In the genomic region with DNA sequence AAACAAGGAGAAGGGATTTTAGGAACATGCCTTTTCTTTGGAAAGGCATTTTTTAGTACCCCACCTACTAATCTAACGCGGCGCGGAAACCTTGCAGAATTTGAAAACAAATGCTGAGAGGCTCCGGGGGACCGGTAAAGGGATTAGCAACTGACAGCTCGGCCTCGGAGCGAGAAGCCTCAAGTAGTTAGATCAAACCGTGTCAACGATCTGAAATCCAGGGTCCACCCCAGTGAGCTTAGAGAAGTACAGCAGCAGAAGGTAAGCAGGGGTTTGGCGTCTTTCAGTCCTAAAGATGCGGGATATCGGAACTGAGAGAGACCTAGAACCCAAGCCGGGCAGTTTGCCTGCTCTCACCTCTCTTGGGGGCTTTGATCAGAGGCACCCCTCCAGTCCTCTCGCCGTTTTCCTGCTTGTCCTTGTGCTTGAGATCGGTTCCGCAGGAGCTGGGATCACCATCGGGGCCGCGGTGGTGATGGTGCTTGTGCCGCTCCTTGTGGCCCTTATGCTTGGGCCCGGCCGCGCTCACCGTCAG, we compare ENCODE assay signal across 8 cellular contexts. TPM values are rescaled to one million over a fixed set of nuclear protein-coding genes. Genes with fewer than 3 reads are reported as not detected.
DNase-seq lines count a peak whose midpoint lies in the region; ATAC-seq and TF ChIP-seq lines count a peak whose summit lies in the region.

No MANE protein-coding gene starts in this region.

- peak overlapping the region; percentile 73 for H3K4me3 ChIP-seq in urinary bladder (ENCODE audit: low read depth, low read length)

- peaks cover 36% of the 10 kb centered on the region for H3K4me1 Mint-ChIP-seq in activated CD4-positive, alpha-beta memory T cell treated with anti-CD3 and anti-CD28 coated beads, Interleukin-2, amount 10 ng/mL, durations not matched to agents 7 days and 5 days
- peaks cover 30% of the 10 kb centered on the region for H3K4me1 Mint-ChIP-seq in nephron progenitor cell

- CTCF ChIA-PET in activated CD4-positive, alpha-beta memory T cell treated with anti-CD3 and anti-CD28 coated beads, Interleukin-2, amount 10 ng/mL, durations not matched to agents 7 days and 5 days (lab: Charles Lee), result interaction anchor here (0.6 to 2.4 kb wide), 4 partner anchors 50 to 524 kb away, joined by 3 to 24 read pairs (median 4); a partner anchor contains a TSS

- under 1% methylated on average over 27 of the region's 27 CpGs for WGBS in urinary bladder

- peak overlapping the region; percentile 98 for H3K4me3 Mint-ChIP-seq in activated CD4-positive, alpha-beta memory T cell treated with anti-CD3 and anti-CD28 coated beads, Interleukin-2, amount 10 ng/mL, durations not matched to agents 7 days and 5 days
- H3K4me3 Mint-ChIP-seq in nephron progenitor cell, result peak overlapping the region; percentile 97

- no peaks in the 10 kb centered on the region for H3K9me3 Mint-ChIP-seq in activated CD4-positive, alpha-beta memory T cell treated with anti-CD3 and anti-CD28 coated beads, Interleukin-2, amount 10 ng/mL, durations not matched to agents 7 days and 5 days
- H3K9me3 Mint-ChIP-seq in nephron progenitor cell, result peaks cover 9% of the 10 kb centered on the region

- peak overlapping the region; percentile 92 for H3K27ac Mint-ChIP-seq in activated CD4-positive, alpha-beta memory T cell treated with anti-CD3 and anti-CD28 coated beads, Interleukin-2, amount 10 ng/mL, durations not matched to agents 7 days and 5 days
- peak overlapping the region; percentile 95 for H3K27ac Mint-ChIP-seq in nephron progenitor cell

- ATAC-seq in GM21381 (IDR thresholded peaks at IDR 0.05; ENCODE audit: unreplicated experiment), result peak; percentile 4

- no peak for TF ChIP-seq CTCF in nephron progenitor cell (IDR thresholded peaks at IDR 0.05)

- POLR2A ChIA-PET in activated CD4-positive, alpha-beta memory T cell treated with anti-CD3 and anti-CD28 coated beads, Interleukin-2, amount 10 ng/mL, durations not matched to agents 7 days and 5 days (lab: Charles Lee), result interaction anchor here (0.8 to 4.1 kb wide), 14 partner anchors 11 to 738 kb away, joined by 3 to 73 read pairs (median 8); a partner anchor contains a TSS

- H3K4me1 ChIP-seq in urinary bladder (ENCODE audit: insufficient read depth), result no peaks in the 10 kb centered on the region

- no peaks in the 10 kb centered on the region for H3K27me3 Mint-ChIP-seq in activated CD4-positive, alpha-beta memory T cell treated with anti-CD3 and anti-CD28 coated beads, Interleukin-2, amount 10 ng/mL, durations not matched to agents 7 days and 5 days
- H3K27me3 Mint-ChIP-seq in nephron progenitor cell (ENCODE audit: low read depth, poor library complexity), result peaks cover 3% of the 10 kb centered on the region

- H3K36me3 Mint-ChIP-seq in activated CD4-positive, alpha-beta memory T cell treated with anti-CD3 and anti-CD28 coated beads, Interleukin-2, amount 10 ng/mL, durations not matched to agents 7 days and 5 days (ENCODE audit: low read depth), result peaks cover 47% of the 10 kb centered on the region
- peaks cover 23% of the 10 kb centered on the region for H3K36me3 Mint-ChIP-seq in nephron progenitor cell (ENCODE audit: low read depth)

- H3K27ac ChIP-seq in urinary bladder (ENCODE audit: low read depth), result peak overlapping the region; percentile 97

- no peaks in the 10 kb centered on the region for H3K36me3 ChIP-seq in urinary bladder (ENCODE audit: insufficient read depth)

- DNase-seq in D341Med (ENCODE audit: low spot score), result peak; percentile 51
- DNase-seq in M059J (ENCODE audit: low read depth), result peak; percentile 55
- peak; percentile 33 for DNase-seq in activated CD4-positive, alpha-beta memory T cell treated with anti-CD3 and anti-CD28 coated beads, Interleukin-2, amount 10 ng/mL, durations not matched to agents 7 days and 5 days
- peak; percentile 33 for DNase-seq in fibroblast of peridontal ligament (ENCODE audit: extremely low read depth)
- peak; percentile 30 for DNase-seq in nephron progenitor cell
- DNase-seq in mesenteric fat pad (ENCODE audit: low spot score), result no peak

RNA-seq across cellular contexts. Expression of a gene that starts 0.9 kb away (rescaled TPM):
- 7.5 and 12.4 TPM in 2 replicates for total RNA-seq in M059J (2014; rRNA removed; shearing (Covaris generic))
- 10 to 100 TPM; 27.9 to 32.1 TPM for total RNA-seq in activated CD4-positive, alpha-beta memory T cell treated with anti-CD3 and anti-CD28 coated beads, Interleukin-2, amount 10 ng/mL, durations not matched to agents 7 days and 5 days
- total RNA-seq in urinary bladder (34.2 TPM), mesenteric fat pad (14.5 TPM)
- polyA plus RNA-seq in urinary bladder, result 9.6 TPM

RNA-seq across cellular contexts. Expression of a gene that starts 52.1 kb away (rescaled TPM):
- total RNA-seq in M059J (2014; rRNA removed; shearing (Covaris generic)), result 72.3 and 77.3 TPM in 2 replicates
- total RNA-seq in activated CD4-positive, alpha-beta memory T cell treated with anti-CD3 and anti-CD28 coated beads, Interleukin-2, amount 10 ng/mL, durations not matched to agents 7 days and 5 days, result 10 to 100 TPM; 22.1 to 23.0 TPM
- total RNA-seq in urinary bladder (27.2 TPM), mesenteric fat pad (14.7 TPM)
- polyA plus RNA-seq in urinary bladder, result 8.3 TPM
